In genomic region chr2:185607943-185608342, GRCh38 we compare ENCODE assay signal across 3 cellular contexts.
TF ChIP-seq lines count a peak whose summit lies in the region.

No MANE protein-coding gene starts in this region.

TF ChIP-seq in HepG2, 621 proteins besides CTCF, POLR2A, EP300 and RAD21:
- no peak for TF ChIP-seq ZNF331 (CRISPR knock-in tag; IDR thresholded peaks at IDR 0.05)
- peak; percentile 91 to 97 for TF ChIP-seq MAFK (conservative IDR thresholded peaks at IDR 0.05 in 1 of 2, IDR thresholded peaks at IDR 0.05 in 1 of 2; ENCODE audit: low read length in 2 of 2)
- TF ChIP-seq MAFF (IDR thresholded peaks at IDR 0.05; ENCODE audit: low read depth, low read length) = peak; percentile 93
- TF ChIP-seq MAFG (CRISPR knock-in tag; IDR thresholded peaks at IDR 0.05) = no peak
TF ChIP-seq in HepG2: peak in this region for 2.

TF ChIP-seq in IMR-90, 13 proteins besides CTCF, POLR2A, EP300 and RAD21:
- peak; percentile 93 for TF ChIP-seq MAFK (IDR thresholded peaks at IDR 0.05; ENCODE audit: low read depth, low read length)
- no peak for TF ChIP-seq ELK1 (IDR thresholded peaks at IDR 0.05; ENCODE audit: borderline replicate concordance, low read depth, low read length)
- no peak for TF ChIP-seq RFX5 (IDR thresholded peaks at IDR 0.05; ENCODE audit: low read depth, low read length)

TF ChIP-seq in H1, 55 proteins besides CTCF, POLR2A, EP300 and RAD21:
- TF ChIP-seq SIX5 (IDR thresholded peaks at IDR 0.05; ENCODE audit: low read depth, low read length) (no peak), TCF12 (IDR thresholded peaks at IDR 0.05; ENCODE audit: low read depth, low read length) (no peak), MAFK (IDR thresholded peaks at IDR 0.05; ENCODE audit: low read depth, low read length) (peak; percentile 66; the same call in 1 of the 2 replicates), HDAC2 (IDR thresholded peaks at IDR 0.05; ENCODE audit: borderline replicate concordance in 1 of 2, low read depth in 2 of 2, low read length in 2 of 2) (no peak)
